29 cellular contexts compared by ENCODE assay signal in genomic region chr1:68746378-68746777, GRCh38.
"Had no signal": no experiment of that assay in that cellular context is flagged by ENCODE, and none has a peak within 500 bp of the region (broad histone marks: within the 10 kb centered on the region; RNA-seq: fewer than 3 reads in every experiment).

No MANE protein-coding gene starts in this region.

- DNase-seq: colonic mucosa; cortex of kidney; dermis blood vessel endothelial cell; dorsolateral prefrontal cortex; effector CD4-positive, alpha-beta T cell; effector CD8-positive, alpha-beta T cell; effector memory CD4-positive, alpha-beta T cell; effector memory CD8-positive, alpha-beta T cell; endodermal cell; erythroblast; esophagus squamous epithelium; foreskin fibroblast; foreskin keratinocyte; foreskin melanocyte; gastrocnemius medialis; glutamatergic neuron; head of caudate nucleus; heart left ventricle; heart right ventricle had no signal

- H3K4me3 Mint-ChIP-seq: dendritic cell treated with granulocyte-macrophage colony-stimulating factor and Interleukin-4, amounts not matched to agents 40 ng/mL and 50 ng/mL, for 4 days; effector memory CD8-positive, alpha-beta T cell; endodermal cell had no signal

- H3K27me3 Mint-ChIP-seq: dendritic cell treated with granulocyte-macrophage colony-stimulating factor and Interleukin-4, amounts not matched to agents 40 ng/mL and 50 ng/mL, for 4 days; effector memory CD8-positive, alpha-beta T cell had no signal

- ATAC-seq: effector memory CD8-positive, alpha-beta T cell; esophagus mucosa; foreskin keratinocyte; gastrocnemius medialis; gastroesophageal sphincter; heart left ventricle; heart right ventricle had no signal

- H3K4me1 Mint-ChIP-seq: endodermal cell had no signal

- H3K27ac Mint-ChIP-seq: dendritic cell treated with granulocyte-macrophage colony-stimulating factor and Interleukin-4, amounts not matched to agents 40 ng/mL and 50 ng/mL, for 4 days; effector memory CD8-positive, alpha-beta T cell; endodermal cell had no signal

- H3K4me1 ChIP-seq: colonic mucosa, esophagus squamous epithelium, foreskin keratinocyte, gastrocnemius medialis had no signal

- H3K4me3 ChIP-seq: colonic mucosa, coronary artery, dorsolateral prefrontal cortex, esophagus muscularis mucosa, esophagus squamous epithelium, gastrocnemius medialis, gastroesophageal sphincter, heart left ventricle, heart right ventricle had no signal

- H3K9me3 ChIP-seq: colonic mucosa, esophagus muscularis mucosa, gastrocnemius medialis, gastroesophageal sphincter had no signal

- H3K36me3 ChIP-seq: colonic mucosa, esophagus muscularis mucosa, esophagus squamous epithelium, gastrocnemius medialis, gastroesophageal sphincter, heart left ventricle, heart right ventricle had no signal

- FAIRE-seq: colon, endometrium, endothelial cell of umbilical vein, frontal cortex had no signal

- H3K27ac ChIP-seq: colonic mucosa, coronary artery, epithelial cell of prostate, esophagus muscularis mucosa, esophagus squamous epithelium, foreskin keratinocyte, gastrocnemius medialis, gastroesophageal sphincter, heart left ventricle, heart right ventricle had no signal

- H3K27me3 ChIP-seq: colonic mucosa, dorsolateral prefrontal cortex, esophagus muscularis mucosa, esophagus squamous epithelium, foreskin keratinocyte, gastrocnemius medialis, gastroesophageal sphincter, heart left ventricle, heart right ventricle had no signal
